ENCODE assay signal across 33 cellular contexts in the genomic region with DNA sequence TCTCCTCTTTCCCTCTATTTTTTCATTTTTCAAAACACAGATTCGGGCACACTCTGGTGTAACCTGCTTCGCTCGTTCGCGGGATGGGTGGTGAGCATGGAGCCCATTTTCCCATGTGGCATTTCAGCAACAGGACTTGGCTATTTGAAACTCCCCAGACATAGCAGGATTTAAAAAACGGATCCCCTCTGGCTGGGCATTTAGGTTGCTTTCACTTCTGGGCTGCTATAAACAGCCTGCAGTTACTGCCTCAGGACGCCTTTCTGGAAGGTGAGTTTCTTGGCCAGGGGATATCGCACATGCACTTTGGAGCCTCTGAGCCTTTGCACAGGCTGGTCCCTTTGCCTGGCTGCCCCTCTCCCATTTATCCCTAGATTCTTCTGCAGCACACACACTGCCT. TPM values are rescaled to one million over a fixed set of nuclear protein-coding genes. Genes with fewer than 3 reads are reported as not detected.
"Had no signal": no experiment of that assay in that cellular context is flagged by ENCODE, and none has a peak within 500 bp of the region (broad histone marks: within the 10 kb centered on the region; RNA-seq: fewer than 3 reads in every experiment).

No MANE protein-coding gene starts in this region.

- H3K36me3 ChIP-seq: ascending aorta, cardiac muscle cell had no signal

- ATAC-seq: activated CD8-positive, alpha-beta T cell treated with anti-CD3 and anti-CD28 coated beads for 36 hours; activated naive CD8-positive, alpha-beta T cell treated with anti-CD3 and anti-CD28 coated beads, Interleukin-2, amount 50 U/mL, for 24 hours; activated T-cell treated with anti-CD3 and anti-CD28 coated beads, Interleukin-2, amount 50 U/mL, for 4 hours; activated T-cell treated with anti-CD3 and anti-CD28 coated beads, Interleukin-2, amount 50 U/mL, for 72 hours; activated T-helper 17 cell treated with anti-CD3 and anti-CD28 coated beads, Interleukin-2, amount 50 U/mL, for 72 hours had no signal

- H3K4me3 ChIP-seq: ascending aorta, cardiac muscle cell had no signal

- DNase-seq: activated B cell treated with CpG ODN at 0.5 μM for 24 hours; activated CD4-positive, alpha-beta memory T cell treated with anti-CD3 and anti-CD28 coated beads for 36 hours; activated CD4-positive, alpha-beta T cell treated with anti-CD3 and anti-CD28 coated beads for 4 hours; activated CD4-positive, alpha-beta T cell treated with anti-CD3 and anti-CD28 coated beads, Interleukin-2, amount 10 ng/mL, durations not matched to agents 24 days and 14 days; activated CD4-positive, alpha-beta T cell treated with anti-CD3 and anti-CD28 coated beads, Interleukin-2, amount 50 U/mL, for 1 hour; activated CD4-positive, alpha-beta T cell treated with anti-CD3 and anti-CD28 coated beads, Interleukin-2, amount 50 U/mL, for 4 hours; activated CD4-positive, CD25-positive, alpha-beta regulatory T cell treated with anti-CD3 and anti-CD28 coated beads, Interleukin-2, amount 50 U/mL, for 72 hours; activated CD8-positive, alpha-beta memory T cell treated with anti-CD3 and anti-CD28 coated beads, Interleukin-2, amount 50 U/mL, for 4 hours; activated CD8-positive, alpha-beta T cell treated with anti-CD3 and anti-CD28 coated beads for 36 hours; activated effector memory CD4-positive, alpha-beta T cell treated with anti-CD3 and anti-CD28 coated beads, Interleukin-2, amount 50 U/mL, for 16 hours; activated gamma-delta T cell treated with Interleukin-2 at 50 U/mL for 16 hours; activated naive CD4-positive, alpha-beta T cell; activated naive CD4-positive, alpha-beta T cell treated with anti-CD3 and anti-CD28 coated beads, Interleukin-2, amount 10 ng/mL, durations not matched to agents 7 days and 5 days; activated naive CD8-positive, alpha-beta T cell treated with anti-CD3 and anti-CD28 coated beads, Interleukin-2, amount 10 ng/mL, durations not matched to agents 7 days and 5 days; activated naive CD8-positive, alpha-beta T cell treated with anti-CD3 and anti-CD28 coated beads, Interleukin-2, amount 50 U/mL, for 24 hours; activated T-cell treated with anti-CD3 and anti-CD28 coated beads for 4 hours; activated T-cell treated with anti-CD3 and anti-CD28 coated beads, Interleukin-2, amount 50 U/mL, for 1 hour; activated T-cell treated with anti-CD3 and anti-CD28 coated beads, Interleukin-2, amount 50 U/mL, for 4 hours; activated T-cell treated with anti-CD3 and anti-CD28 coated beads, Interleukin-2, amount 50 U/mL, for 72 hours; amygdala; anterior cingulate cortex; central memory CD4-positive, alpha-beta T cell; T-helper 1 cell; T-helper 2 cell; T-helper 9 cell had no signal

- FAIRE-seq: bronchial epithelial cell, TTC549 had no signal

- H3K4me1 ChIP-seq: ascending aorta had no signal

- H3K27ac ChIP-seq: ascending aorta, cardiac muscle cell, VCaP had no signal

- H3K9me3 ChIP-seq: ascending aorta had no signal

RNA-seq across cellular contexts. Expression of gene MPPED1, which starts 2.8 kb away (rescaled TPM):
- total RNA-seq: activated B cell treated with CpG ODN at 0.5 μM for 24 hours; activated CD4-positive, alpha-beta memory T cell treated with anti-CD3 and anti-CD28 coated beads for 36 hours; activated CD4-positive, alpha-beta T cell treated with anti-CD3 and anti-CD28 coated beads, Interleukin-2, amount 10 ng/mL, durations not matched to agents 24 days and 14 days; activated CD8-positive, alpha-beta memory T cell treated with anti-CD3 and anti-CD28 coated beads for 36 hours; activated CD8-positive, alpha-beta T cell treated with anti-CD3 and anti-CD28 coated beads for 36 hours; activated naive CD8-positive, alpha-beta T cell treated with anti-CD3 and anti-CD28 coated beads, Interleukin-2, amount 10 ng/mL, durations not matched to agents 7 days and 5 days; activated T-cell treated with anti-CD3 and anti-CD28 coated beads, Interleukin-2, amount 50 U/mL, for 4 hours; activated T-cell treated with anti-CD3 and anti-CD28 coated beads, Interleukin-2, amount 50 U/mL, for 72 hours; activated T-helper 1 cell treated with anti-CD3 and anti-CD28 coated beads, Interleukin-12 subunit alpha, Interleukin-12 subunit beta, Interleukin-2, Interleukin-4 antibody, amounts not matched to agents 30 ng/mL and 10 ng/mL and 1 ng/mL, durations not matched to agents 14 hours and 24 hours and 36 hours; activated T-helper 17 cell treated with anti-CD3 and anti-CD28 coated beads, Interleukin-2, amount 50 U/mL, for 72 hours; ascending aorta; bronchial epithelial cell had no signal
- polyA plus RNA-seq: cardiac muscle cell had no signal
